Comparison of ENCODE assay signal across 28 cellular contexts in the genomic region with DNA sequence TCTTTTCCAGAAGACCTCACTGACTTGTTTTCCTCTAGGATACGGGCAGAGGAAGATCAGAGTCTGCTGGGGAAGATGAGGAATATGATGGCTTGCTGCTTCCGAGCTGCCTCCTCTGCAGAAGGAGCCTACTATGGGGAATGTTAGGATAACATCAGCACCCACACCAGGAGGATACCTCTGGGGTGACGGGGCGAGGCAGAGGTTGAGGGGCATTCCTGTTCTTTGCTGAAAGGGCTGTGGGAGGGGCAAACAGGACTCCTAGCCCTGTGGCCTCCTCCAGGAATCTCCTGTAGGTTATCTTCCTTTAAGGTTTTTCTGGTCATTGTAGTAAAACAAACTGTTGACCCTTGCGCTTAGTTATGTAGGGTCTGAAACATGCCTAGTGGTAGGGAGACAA.
DNase-seq lines count a peak whose midpoint lies in the region; ATAC-seq, FAIRE-seq and TF ChIP-seq lines count a peak whose summit lies in the region.
"Had no signal": no experiment of that assay in that cellular context is flagged by ENCODE, and none has a peak within 500 bp of the region (broad histone marks: within the 10 kb centered on the region; RNA-seq: fewer than 3 reads in every experiment).

No MANE protein-coding gene starts in this region.

- WGBS in gastroesophageal sphincter (ENCODE audit: low coverage in 1 of 2), 2 donors: 100% methylated on average over 1 to 3 of the region's 5 CpGs

- no peak for TF ChIP-seq EP300 in gastroesophageal sphincter (IDR thresholded peaks at IDR 0.05)

- H3K9me3 ChIP-seq in A673 (ENCODE audit: low read depth, low read length, poor library complexity, severe bottlenecking): no peaks in the 10 kb centered on the region
- H3K9me3 ChIP-seq in RWPE2 (ENCODE audit: severe bottlenecking): no peaks in the 10 kb centered on the region
- H3K9me3 ChIP-seq in gastroesophageal sphincter: no peaks in the 10 kb centered on the region
- H3K9me3 ChIP-seq in gastrocnemius medialis: no peaks in the 10 kb centered on the region
- H3K9me3 ChIP-seq in kidney (ENCODE audit: control insufficient read depth in 1 of 2, low read length in 2 of 2): no peaks in the 10 kb centered on the region
- H3K9me3 ChIP-seq: BE2C, SJCRH30 had no signal

- peaks cover 91% of the 10 kb centered on the region for H3K4me1 ChIP-seq in A673 (ENCODE audit: insufficient read depth, low read length, poor library complexity, severe bottlenecking)
- H3K4me1 ChIP-seq in RWPE2 (ENCODE audit: insufficient read depth, poor library complexity, severe bottlenecking): peaks cover 41% of the 10 kb centered on the region
- H3K4me1 ChIP-seq in gastroesophageal sphincter: peaks cover 20 to 89% (median 48%) of the 10 kb centered on the region in 3 donors
- H3K4me1 ChIP-seq in gastrocnemius medialis: peaks cover 60 to 68% of the 10 kb centered on the region in 2 donors
- H3K4me1 ChIP-seq in kidney (ENCODE audit: control insufficient read depth in 1 of 2, insufficient read depth in 1 of 2, low read depth in 1 of 2, low read length in 2 of 2): peaks cover 28 to 32% of the 10 kb centered on the region in 2 donors
- H3K4me1 ChIP-seq: BE2C, parathyroid adenoma had no signal

- H3K27ac ChIP-seq in A673 (ENCODE audit: low read depth, low read length, poor library complexity, severe bottlenecking) (peak overlapping the region; percentile 74), RWPE2 (ENCODE audit: poor library complexity, severe bottlenecking) (peak overlapping the region; percentile 97), gastroesophageal sphincter (peak overlapping the region in 3 of 4 donors; percentile 59 to 79 (median 62)), gastrocnemius medialis (peak overlapping the region; percentile 65 to 75 (median 69)), kidney (ENCODE audit: low read depth in 2 of 2, low read length in 2 of 2) (peak overlapping the region in 1 of 2 donors; percentile 4)
- H3K27ac ChIP-seq: cardiac muscle cell, KMS-11, parathyroid adenoma, SJCRH30 had no signal

- TF ChIP-seq POLR2A in gastroesophageal sphincter (IDR thresholded peaks at IDR 0.05): no peak
- no peak for TF ChIP-seq POLR2A in gastrocnemius medialis (IDR thresholded peaks at IDR 0.05)

- POLR2A ChIA-PET in A673 (lab: Charles Lee; ENCODE audit: low non-redundant PET): no interaction called here

- CTCF ChIA-PET in A673 (lab: Charles Lee): no interaction called here

- H3K27me3 ChIP-seq in A673 (replicated peaks; ENCODE audit: insufficient read depth, low read depth, low read length, poor library complexity) (no peaks in the 10 kb centered on the region), RWPE2 (ENCODE audit: insufficient read depth, poor library complexity, severe bottlenecking) (no peaks in the 10 kb centered on the region), gastroesophageal sphincter (no peaks in the 10 kb centered on the region), gastrocnemius medialis (no peaks in the 10 kb centered on the region)
- H3K27me3 ChIP-seq: SJCRH30 had no signal

- no peak for FAIRE-seq in kidney (lab: Jason Lieb, UNC)
- FAIRE-seq: A204.1, RCC 7860, urothelium cell line had no signal

- in situ Hi-C loops in gastrocnemius medialis (cut with MboI; ENCODE audit: low sequenced_read_pairs in 4 of 4): no loop called here

- BruUV-seq in A673 (replicated peaks; lab: Mats Ljungman, UMichigan): no TSS peak

- no peak overlapping the region for H3K4me3 ChIP-seq in A673 (ENCODE audit: low read depth, low read length, poor library complexity, severe bottlenecking)
- H3K4me3 ChIP-seq in RWPE2 (ENCODE audit: severe bottlenecking): no peak overlapping the region
- H3K4me3 ChIP-seq in gastroesophageal sphincter: no peak overlapping the region
- no peak overlapping the region for H3K4me3 ChIP-seq in gastrocnemius medialis
- no peak overlapping the region for H3K4me3 ChIP-seq in kidney (ENCODE audit: low read length in 2 of 2)
- H3K4me3 ChIP-seq: cardiac muscle cell, lung, SJCRH30 had no signal

- TF ChIP-seq CTCF in A673 (conservative IDR thresholded peaks at IDR 0.05; ENCODE audit: low read depth, low read length) (no peak), RWPE2 (IDR thresholded peaks at IDR 0.05; ENCODE audit: poor library complexity, severe bottlenecking) (no peak), gastroesophageal sphincter (IDR thresholded peaks at IDR 0.05) (no peak), gastrocnemius medialis (IDR thresholded peaks at IDR 0.05 in 4 of 5, conservative IDR thresholded peaks at IDR 0.05 in 1 of 5) (no peak), kidney (IDR thresholded peaks at IDR 0.05; ENCODE audit: borderline replicate concordance, extremely low read depth, insufficient read depth) (no peak)

- no peak overlapping the region for H3K9ac ChIP-seq in kidney (ENCODE audit: low read length in 2 of 2)
- H3K9ac ChIP-seq: KMS-11, parathyroid adenoma had no signal

- no peaks in the 10 kb centered on the region for H3K36me3 ChIP-seq in A673 (ENCODE audit: insufficient read depth, low read length, poor library complexity, severe bottlenecking)
- H3K36me3 ChIP-seq in RWPE2 (ENCODE audit: low read depth): peaks cover 42% of the 10 kb centered on the region
- peaks cover 0 to 16% of the 10 kb centered on the region in 2 donors for H3K36me3 ChIP-seq in gastroesophageal sphincter
- H3K36me3 ChIP-seq in gastrocnemius medialis: no peaks in the 10 kb centered on the region
- peaks cover 0 to 14% of the 10 kb centered on the region in 2 donors for H3K36me3 ChIP-seq in kidney (ENCODE audit: control insufficient read depth in 1 of 2, insufficient read depth in 2 of 2, low read length in 2 of 2)
- H3K36me3 ChIP-seq: BE2C, cardiac muscle cell, SJCRH30 had no signal

- no peak for ATAC-seq in RWPE2 (ENCODE audit: low read depth)
- ATAC-seq in gastroesophageal sphincter: no peak
- no peak for ATAC-seq in gastrocnemius medialis
- no peak for ATAC-seq in GM21723 (IDR thresholded peaks at IDR 0.05; ENCODE audit: unreplicated experiment)
- ATAC-seq: T-cell had no signal

- intact Hi-C loops in A673 (cut with micrococcal nuclease; ENCODE audit: unreplicated experiment) (no loop called here), gastrocnemius medialis (cut with DNase I; ENCODE audit: low total_unique reads) (loop anchor here (5.0 kb wide), 1 partner anchor 101 kb away; a partner anchor contains a TSS), kidney (cut with DNase I) (no loop called here)

- DNase-seq in A673 (ENCODE audit: low spot score) (no peak), RWPE2 (ENCODE audit: low spot score) (no peak), gastrocnemius medialis (no peak), NOMO-1 treated with DMSO at 0.1 percent for 48 hours (lab: John Stamatoyannopoulos, UW; ENCODE audit: unreplicated experiment) (no peak), cerebellum (ENCODE audit: low spot score) (no peak), kidney (no peak)
- DNase-seq: activated CD4-positive, alpha-beta T cell treated with anti-CD3 and anti-CD28 coated beads, Interleukin-2, amount 50 U/mL, for 4 hours; activated CD8-positive, alpha-beta memory T cell treated with anti-CD3 and anti-CD28 coated beads, Interleukin-2, amount 50 U/mL, for 4 hours; BE2C; CD8-positive, alpha-beta memory T cell; cortex of kidney; MM.1S; NCI-H1436; NCI-H2081 treated with DMSO at 0.1 percent for 48 hours; NCI-H226; nephron progenitor cell; SJCRH30; stimulated activated CD4-positive, alpha-beta T cell treated with anti-CD3 and anti-CD28 coated beads, Interleukin-2, amount 100 ng/mL, for 48 hours; T-cell had no signal
